In the genomic region with DNA sequence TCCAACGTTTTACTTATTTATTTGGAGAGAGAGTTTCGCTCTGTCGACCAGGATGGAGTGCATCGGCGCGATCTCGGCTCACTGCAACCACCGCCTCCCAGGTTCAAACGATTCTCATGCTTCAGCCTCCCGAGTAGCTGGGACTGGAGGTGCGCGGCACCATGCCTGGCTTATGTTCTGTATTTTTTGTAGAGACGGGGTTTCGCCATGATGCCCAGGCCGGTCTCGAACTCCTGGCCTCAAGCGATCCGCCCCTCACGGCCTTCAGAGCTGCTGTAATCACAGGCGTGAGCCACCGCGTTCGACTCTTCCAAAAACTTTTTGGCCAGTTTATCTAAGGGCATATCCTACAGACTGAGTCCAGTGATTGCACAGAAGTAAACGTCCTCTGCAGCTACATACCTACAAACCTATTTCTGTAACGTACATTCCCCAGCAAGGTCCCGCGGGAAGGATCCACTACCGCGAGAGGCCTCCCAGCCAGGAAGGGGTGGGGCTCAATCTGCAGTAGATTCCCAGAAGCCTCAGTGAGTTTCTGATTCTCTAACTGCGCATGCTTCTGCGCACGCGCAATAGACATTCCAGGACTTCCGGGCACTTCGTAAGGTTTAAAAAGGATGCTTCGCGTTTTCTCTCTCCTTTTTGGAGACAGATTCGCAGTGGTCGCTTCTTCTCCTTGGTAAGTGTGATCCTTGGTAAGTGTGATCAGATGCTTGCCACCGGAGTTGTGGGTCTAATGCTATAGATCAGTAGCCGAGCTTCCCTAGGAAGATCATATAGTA, we compare ENCODE assay signal across 1 cellular context.
TF ChIP-seq lines count a peak whose summit lies in the region.

A gene with protein sequence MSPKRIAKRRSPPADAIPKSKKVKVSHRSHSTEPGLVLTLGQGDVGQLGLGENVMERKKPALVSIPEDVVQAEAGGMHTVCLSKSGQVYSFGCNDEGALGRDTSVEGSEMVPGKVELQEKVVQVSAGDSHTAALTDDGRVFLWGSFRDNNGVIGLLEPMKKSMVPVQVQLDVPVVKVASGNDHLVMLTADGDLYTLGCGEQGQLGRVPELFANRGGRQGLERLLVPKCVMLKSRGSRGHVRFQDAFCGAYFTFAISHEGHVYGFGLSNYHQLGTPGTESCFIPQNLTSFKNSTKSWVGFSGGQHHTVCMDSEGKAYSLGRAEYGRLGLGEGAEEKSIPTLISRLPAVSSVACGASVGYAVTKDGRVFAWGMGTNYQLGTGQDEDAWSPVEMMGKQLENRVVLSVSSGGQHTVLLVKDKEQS (plus strand): TSS at position 638 of the 782 bp plus-strand sequence. CDS start 23,824 bp downstream, outside the sequence.

TF ChIP-seq in HEK293, 187 proteins besides CTCF, POLR2A, EP300 and RAD21 (continued from another document):
- TF ChIP-seq, protein P1, sequence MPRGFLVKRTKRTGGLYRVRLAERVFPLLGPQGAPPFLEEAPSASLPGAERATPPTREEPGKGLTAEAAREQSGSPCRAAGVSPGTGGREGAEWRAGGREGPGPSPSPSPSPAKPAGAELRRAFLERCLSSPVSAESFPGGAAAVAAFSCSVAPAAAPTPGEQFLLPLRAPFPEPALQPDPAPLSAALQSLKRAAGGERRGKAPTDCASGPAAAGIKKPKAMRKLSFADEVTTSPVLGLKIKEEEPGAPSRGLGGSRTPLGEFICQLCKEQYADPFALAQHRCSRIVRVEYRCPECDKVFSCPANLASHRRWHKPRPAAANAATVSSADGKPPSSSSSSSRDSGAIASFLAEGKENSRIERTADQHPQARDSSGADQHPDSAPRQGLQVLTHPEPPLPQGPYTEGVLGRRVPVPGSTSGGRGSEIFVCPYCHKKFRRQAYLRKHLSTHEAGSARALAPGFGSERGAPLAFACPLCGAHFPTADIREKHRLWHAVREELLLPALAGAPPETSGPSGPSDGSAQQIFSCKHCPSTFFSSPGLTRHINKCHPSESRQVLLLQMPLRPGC (tag by site-specific recombination; IDR thresholded peaks at IDR 0.05) = peak; percentile 94
- TF ChIP-seq ZNF266 (tag by site-specific recombination; IDR thresholded peaks at IDR 0.05; ENCODE audit: low read depth) (no peak), ZNF701 (tag by site-specific recombination; IDR thresholded peaks at IDR 0.05) (no peak), ZSCAN23 (tag by site-specific recombination; IDR thresholded peaks at IDR 0.05) (0 out of 2 replicates have a peak, but pooled peaks have one; percentile 24), OSR2 (tag by site-specific recombination; IDR thresholded peaks at IDR 0.05) (no peak), ZNF184 (tag by site-specific recombination; IDR thresholded peaks at IDR 0.05) (0 out of 2 replicates have a peak, but pooled peaks have one; percentile 16), ZNF558 (tag by site-specific recombination; IDR thresholded peaks at IDR 0.05) (no peak; the same call in 1 of the 2 replicates), ZNF658 (tag by site-specific recombination; IDR thresholded peaks at IDR 0.05) (no peak), ZNF423 (tag by site-specific recombination; IDR thresholded peaks at IDR 0.05) (no peak), KLF8 (tag by site-specific recombination; IDR thresholded peaks at IDR 0.05) (peak; percentile 85), GFI1B (tag by site-specific recombination; IDR thresholded peaks at IDR 0.05) (no peak)
- TF ChIP-seq, protein P2, sequence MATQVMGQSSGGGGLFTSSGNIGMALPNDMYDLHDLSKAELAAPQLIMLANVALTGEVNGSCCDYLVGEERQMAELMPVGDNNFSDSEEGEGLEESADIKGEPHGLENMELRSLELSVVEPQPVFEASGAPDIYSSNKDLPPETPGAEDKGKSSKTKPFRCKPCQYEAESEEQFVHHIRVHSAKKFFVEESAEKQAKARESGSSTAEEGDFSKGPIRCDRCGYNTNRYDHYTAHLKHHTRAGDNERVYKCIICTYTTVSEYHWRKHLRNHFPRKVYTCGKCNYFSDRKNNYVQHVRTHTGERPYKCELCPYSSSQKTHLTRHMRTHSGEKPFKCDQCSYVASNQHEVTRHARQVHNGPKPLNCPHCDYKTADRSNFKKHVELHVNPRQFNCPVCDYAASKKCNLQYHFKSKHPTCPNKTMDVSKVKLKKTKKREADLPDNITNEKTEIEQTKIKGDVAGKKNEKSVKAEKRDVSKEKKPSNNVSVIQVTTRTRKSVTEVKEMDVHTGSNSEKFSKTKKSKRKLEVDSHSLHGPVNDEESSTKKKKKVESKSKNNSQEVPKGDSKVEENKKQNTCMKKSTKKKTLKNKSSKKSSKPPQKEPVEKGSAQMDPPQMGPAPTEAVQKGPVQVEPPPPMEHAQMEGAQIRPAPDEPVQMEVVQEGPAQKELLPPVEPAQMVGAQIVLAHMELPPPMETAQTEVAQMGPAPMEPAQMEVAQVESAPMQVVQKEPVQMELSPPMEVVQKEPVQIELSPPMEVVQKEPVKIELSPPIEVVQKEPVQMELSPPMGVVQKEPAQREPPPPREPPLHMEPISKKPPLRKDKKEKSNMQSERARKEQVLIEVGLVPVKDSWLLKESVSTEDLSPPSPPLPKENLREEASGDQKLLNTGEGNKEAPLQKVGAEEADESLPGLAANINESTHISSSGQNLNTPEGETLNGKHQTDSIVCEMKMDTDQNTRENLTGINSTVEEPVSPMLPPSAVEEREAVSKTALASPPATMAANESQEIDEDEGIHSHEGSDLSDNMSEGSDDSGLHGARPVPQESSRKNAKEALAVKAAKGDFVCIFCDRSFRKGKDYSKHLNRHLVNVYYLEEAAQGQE (tag by site-specific recombination; IDR thresholded peaks at IDR 0.05) = no peak; the same call in 1 of the 2 replicates
- TF ChIP-seq, protein P3, sequence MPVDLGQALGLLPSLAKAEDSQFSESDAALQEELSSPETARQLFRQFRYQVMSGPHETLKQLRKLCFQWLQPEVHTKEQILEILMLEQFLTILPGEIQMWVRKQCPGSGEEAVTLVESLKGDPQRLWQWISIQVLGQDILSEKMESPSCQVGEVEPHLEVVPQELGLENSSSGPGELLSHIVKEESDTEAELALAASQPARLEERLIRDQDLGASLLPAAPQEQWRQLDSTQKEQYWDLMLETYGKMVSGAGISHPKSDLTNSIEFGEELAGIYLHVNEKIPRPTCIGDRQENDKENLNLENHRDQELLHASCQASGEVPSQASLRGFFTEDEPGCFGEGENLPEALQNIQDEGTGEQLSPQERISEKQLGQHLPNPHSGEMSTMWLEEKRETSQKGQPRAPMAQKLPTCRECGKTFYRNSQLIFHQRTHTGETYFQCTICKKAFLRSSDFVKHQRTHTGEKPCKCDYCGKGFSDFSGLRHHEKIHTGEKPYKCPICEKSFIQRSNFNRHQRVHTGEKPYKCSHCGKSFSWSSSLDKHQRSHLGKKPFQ (tag by site-specific recombination; IDR thresholded peaks at IDR 0.05) = peak; percentile 93
